Comparison of ENCODE assay signal across 1 cellular context in the genomic region with DNA sequence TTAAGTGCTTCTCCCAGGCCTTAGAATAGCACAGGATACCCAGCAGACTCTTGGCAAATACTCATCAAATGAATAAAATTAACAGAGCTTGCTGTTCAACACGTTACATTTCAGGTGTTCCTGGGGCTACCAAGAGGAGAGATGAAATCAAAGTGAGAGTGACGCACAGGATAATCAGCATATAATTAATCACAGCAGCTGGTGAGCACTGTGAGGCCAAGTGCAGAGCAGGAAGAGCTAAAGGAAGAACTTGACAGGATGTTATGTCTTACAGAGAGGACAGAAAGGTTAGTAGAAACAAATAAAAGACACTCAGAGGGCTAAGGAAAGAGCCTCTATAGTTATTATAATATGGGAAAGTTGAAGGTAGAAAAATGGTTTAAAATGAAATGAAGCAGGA.
TF ChIP-seq lines count a peak whose summit lies in the region.

No MANE protein-coding gene starts in this region.

TF ChIP-seq in neural cell, 6 proteins besides CTCF, POLR2A, EP300 and RAD21:
- TF ChIP-seq, protein P1, sequence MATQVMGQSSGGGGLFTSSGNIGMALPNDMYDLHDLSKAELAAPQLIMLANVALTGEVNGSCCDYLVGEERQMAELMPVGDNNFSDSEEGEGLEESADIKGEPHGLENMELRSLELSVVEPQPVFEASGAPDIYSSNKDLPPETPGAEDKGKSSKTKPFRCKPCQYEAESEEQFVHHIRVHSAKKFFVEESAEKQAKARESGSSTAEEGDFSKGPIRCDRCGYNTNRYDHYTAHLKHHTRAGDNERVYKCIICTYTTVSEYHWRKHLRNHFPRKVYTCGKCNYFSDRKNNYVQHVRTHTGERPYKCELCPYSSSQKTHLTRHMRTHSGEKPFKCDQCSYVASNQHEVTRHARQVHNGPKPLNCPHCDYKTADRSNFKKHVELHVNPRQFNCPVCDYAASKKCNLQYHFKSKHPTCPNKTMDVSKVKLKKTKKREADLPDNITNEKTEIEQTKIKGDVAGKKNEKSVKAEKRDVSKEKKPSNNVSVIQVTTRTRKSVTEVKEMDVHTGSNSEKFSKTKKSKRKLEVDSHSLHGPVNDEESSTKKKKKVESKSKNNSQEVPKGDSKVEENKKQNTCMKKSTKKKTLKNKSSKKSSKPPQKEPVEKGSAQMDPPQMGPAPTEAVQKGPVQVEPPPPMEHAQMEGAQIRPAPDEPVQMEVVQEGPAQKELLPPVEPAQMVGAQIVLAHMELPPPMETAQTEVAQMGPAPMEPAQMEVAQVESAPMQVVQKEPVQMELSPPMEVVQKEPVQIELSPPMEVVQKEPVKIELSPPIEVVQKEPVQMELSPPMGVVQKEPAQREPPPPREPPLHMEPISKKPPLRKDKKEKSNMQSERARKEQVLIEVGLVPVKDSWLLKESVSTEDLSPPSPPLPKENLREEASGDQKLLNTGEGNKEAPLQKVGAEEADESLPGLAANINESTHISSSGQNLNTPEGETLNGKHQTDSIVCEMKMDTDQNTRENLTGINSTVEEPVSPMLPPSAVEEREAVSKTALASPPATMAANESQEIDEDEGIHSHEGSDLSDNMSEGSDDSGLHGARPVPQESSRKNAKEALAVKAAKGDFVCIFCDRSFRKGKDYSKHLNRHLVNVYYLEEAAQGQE (IDR thresholded peaks at IDR 0.05; ENCODE audit: borderline replicate concordance) = no peak
- TF ChIP-seq MXI1 (conservative IDR thresholded peaks at IDR 0.05; ENCODE audit: poor library complexity, severe bottlenecking) (no peak), SMC3 (conservative IDR thresholded peaks at IDR 0.05; ENCODE audit: poor library complexity) (no peak), POLR2AphosphoS5 (IDR thresholded peaks at IDR 0.05) (no peak)
